In genomic region chr12:111327474-111327873, GRCh38 we compare ENCODE assay signal across 23 cellular contexts.
"Had no signal": no experiment of that assay in that cellular context is flagged by ENCODE, and none has a peak within 500 bp of the region (broad histone marks: within the 10 kb centered on the region; RNA-seq: fewer than 3 reads in every experiment).

No MANE protein-coding gene starts in this region.

- H3K27ac ChIP-seq: cardiac muscle cell, epithelial cell of prostate, foreskin keratinocyte, hepatocyte, tibial artery had no signal

- H3K4me3 ChIP-seq: cardiac muscle cell, hepatocyte, lung, tibial artery had no signal

- H3K4me2 ChIP-seq: hepatocyte had no signal

- H3K4me3 Mint-ChIP-seq: activated CD4-positive, alpha-beta memory T cell treated with anti-CD3 and anti-CD28 coated beads, Interleukin-2, amount 10 ng/mL, durations not matched to agents 7 days and 5 days; activated naive CD8-positive, alpha-beta T cell treated with anti-CD3 and anti-CD28 coated beads, Interleukin-2, amount 10 ng/mL, durations not matched to agents 7 days and 5 days; effector memory CD8-positive, alpha-beta T cell; nephron had no signal

- ATAC-seq: effector memory CD8-positive, alpha-beta T cell; foreskin keratinocyte had no signal

- H3K27me3 ChIP-seq: cardiac muscle cell, foreskin keratinocyte, hepatocyte had no signal

- H3K4me1 ChIP-seq: foreskin keratinocyte, tibial artery had no signal

- H3K36me3 Mint-ChIP-seq: activated naive CD8-positive, alpha-beta T cell treated with anti-CD3 and anti-CD28 coated beads, Interleukin-2, amount 10 ng/mL, durations not matched to agents 7 days and 5 days had no signal

- H3K4me1 Mint-ChIP-seq: activated CD4-positive, alpha-beta memory T cell treated with anti-CD3 and anti-CD28 coated beads, Interleukin-2, amount 10 ng/mL, durations not matched to agents 7 days and 5 days; activated naive CD8-positive, alpha-beta T cell treated with anti-CD3 and anti-CD28 coated beads, Interleukin-2, amount 10 ng/mL, durations not matched to agents 7 days and 5 days; nephron had no signal

- H3K27ac Mint-ChIP-seq: activated CD4-positive, alpha-beta memory T cell treated with anti-CD3 and anti-CD28 coated beads, Interleukin-2, amount 10 ng/mL, durations not matched to agents 7 days and 5 days; activated naive CD8-positive, alpha-beta T cell treated with anti-CD3 and anti-CD28 coated beads, Interleukin-2, amount 10 ng/mL, durations not matched to agents 7 days and 5 days; activated T-helper 2 cell treated with anti-CD3 and anti-CD28 coated beads, Interferon-gamma antibody, Interleukin-2, Interleukin-4, amounts not matched to agents 10 μg/mL and 5 μg/mL and 100 μg/mL, durations not matched to agents 14 hours and 24 hours and 36 hours; nephron had no signal

- DNase-seq: activated CD4-positive, alpha-beta memory T cell treated with anti-CD3 and anti-CD28 coated beads, Interleukin-2, amount 10 ng/mL, durations not matched to agents 7 days and 5 days; activated CD4-positive, alpha-beta T cell treated with anti-CD3 and anti-CD28 coated beads for 48 hours; activated CD4-positive, CD25-positive, alpha-beta regulatory T cell; activated naive CD4-positive, alpha-beta T cell treated with Interleukin-2 at 50 U/mL for 16 hours; activated naive CD8-positive, alpha-beta T cell treated with anti-CD3 and anti-CD28 coated beads, Interleukin-2, amount 10 ng/mL, durations not matched to agents 7 days and 5 days; activated T-cell treated with anti-CD3 and anti-CD28 coated beads, Interleukin-2, amount 50 U/mL, for 1 hour; amygdala; effector memory CD8-positive, alpha-beta T cell; foreskin keratinocyte; midbrain; nucleus accumbens; stimulated activated CD4-positive, alpha-beta T cell treated with anti-CD3 and anti-CD28 coated beads, Interleukin-12 subunit alpha, Interleukin-12 subunit beta, amount 100 ng/mL, for 4 hours; stimulated activated CD4-positive, alpha-beta T cell treated with anti-CD3 and anti-CD28 coated beads, Interleukin-1b, Interleukin-23, amount 100 ng/mL, for 48 hours; stimulated activated CD8-positive, alpha-beta memory T cell treated with anti-CD3 and anti-CD28 coated beads, Interleukin-4, amount 100 ng/mL, for 48 hours; stimulated activated naive CD4-positive, alpha-beta T cell; substantia nigra; tibial artery had no signal

- H3K79me2 ChIP-seq: hepatocyte had no signal

- H3K36me3 ChIP-seq: cardiac muscle cell, tibial artery had no signal

- H3K9me3 Mint-ChIP-seq: activated CD4-positive, alpha-beta memory T cell treated with anti-CD3 and anti-CD28 coated beads, Interleukin-2, amount 10 ng/mL, durations not matched to agents 7 days and 5 days; activated naive CD8-positive, alpha-beta T cell treated with anti-CD3 and anti-CD28 coated beads, Interleukin-2, amount 10 ng/mL, durations not matched to agents 7 days and 5 days; activated T-helper 2 cell treated with anti-CD3 and anti-CD28 coated beads, Interferon-gamma antibody, Interleukin-2, Interleukin-4, amounts not matched to agents 10 μg/mL and 5 μg/mL and 100 μg/mL, durations not matched to agents 14 hours and 24 hours and 36 hours; effector memory CD8-positive, alpha-beta T cell; nephron had no signal
